10 cellular contexts compared by ENCODE assay signal in the genomic region with DNA sequence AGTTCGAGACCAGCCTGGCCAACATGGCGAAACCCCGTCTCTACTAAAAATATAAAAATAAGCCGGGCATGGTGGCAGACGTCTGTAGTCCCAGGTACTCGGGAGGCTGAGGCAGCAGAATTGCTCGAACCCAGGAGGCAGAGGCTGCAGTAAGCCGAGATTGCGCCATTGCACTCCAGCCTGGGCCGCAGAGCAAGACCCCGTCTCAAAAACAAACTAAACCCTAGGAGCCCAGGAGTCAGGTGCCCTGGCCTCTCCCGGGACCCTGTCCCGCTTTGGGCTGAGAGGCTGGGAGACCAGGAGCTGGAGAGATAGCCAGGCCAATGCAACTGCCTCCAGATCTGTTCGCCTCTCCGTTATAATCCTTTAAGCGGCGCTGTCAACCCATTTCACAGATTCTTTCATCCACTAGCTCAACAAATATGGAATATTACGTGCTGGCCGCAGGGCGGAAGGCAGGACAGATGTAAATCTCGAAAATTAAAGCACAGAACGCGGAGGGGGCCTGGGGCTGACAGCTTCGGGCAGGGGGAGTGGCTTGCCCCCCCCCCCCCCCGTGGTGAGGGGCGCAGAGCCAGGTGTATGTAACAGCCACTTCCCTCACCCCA. TPM values are rescaled to one million over a fixed set of nuclear protein-coding genes. Genes with fewer than 3 reads are reported as not detected.
DNase-seq lines count a peak whose midpoint lies in the region; ATAC-seq, FAIRE-seq and TF ChIP-seq lines count a peak whose summit lies in the region.
"Had no signal": no experiment of that assay in that cellular context is flagged by ENCODE, and none has a peak within 500 bp of the region (broad histone marks: within the 10 kb centered on the region; RNA-seq: fewer than 3 reads in every experiment).

No MANE protein-coding gene starts in this region.

- CTCF ChIA-PET in HEK293 (lab: Yijun Ruan, JAX): interaction anchor here (0.6 to 1.4 kb wide), 2 partner anchors 34 to 64 kb away, joined by 4 to 7 read pairs; no protein-coding TSS in a partner anchor
- CTCF ChIA-PET in activated CD4-positive, alpha-beta memory T cell treated with anti-CD3 and anti-CD28 coated beads for 36 hours (lab: Charles Lee): interaction anchor here (0.7 kb wide), 1 partner anchor 69 kb away, joined by 3 read pairs; no protein-coding TSS in a partner anchor

- intact Hi-C loops in activated CD4-positive, alpha-beta memory T cell treated with anti-CD3 and anti-CD28 coated beads for 36 hours (cut with micrococcal nuclease): no loop called here

- peaks cover 18% of the 10 kb centered on the region for H3K27me3 ChIP-seq in astrocyte (ENCODE audit: insufficient read depth, low read length)
- peaks cover 3% of the 10 kb centered on the region for H3K27me3 ChIP-seq in keratinocyte (ENCODE audit: control insufficient read depth, extremely low read depth, insufficient read depth, low read length)

- H3K4me2 ChIP-seq in astrocyte (ENCODE audit: low read length) (peak overlapping the region; percentile 67), keratinocyte (ENCODE audit: control insufficient read depth, extremely low read depth, insufficient read depth, low read depth, low read length) (peak overlapping the region; percentile 66)

- H3K27me3 Mint-ChIP-seq in astrocyte (ENCODE audit: low read depth, unreplicated experiment): peaks cover 8% of the 10 kb centered on the region
- no peaks in the 10 kb centered on the region for H3K27me3 Mint-ChIP-seq in stimulated activated memory B cell treated with anti-CD40 and anti-IgM and Interleukin-4, amounts not matched to agents 10 μg/mL and 1 μg/mL and 100 μg/mL, for 72 hours
- H3K27me3 Mint-ChIP-seq in activated CD4-positive, alpha-beta memory T cell treated with anti-CD3 and anti-CD28 coated beads for 36 hours: peaks cover 18% of the 10 kb centered on the region
- H3K27me3 Mint-ChIP-seq: activated CD4-positive, alpha-beta T cell treated with anti-CD3 and anti-CD28 coated beads for 36 hours had no signal

- TF ChIP-seq CTCF in HEK293 (tag by site-specific recombination; IDR thresholded peaks at IDR 0.05) (no peak), astrocyte (IDR thresholded peaks at IDR 0.05; ENCODE audit: insufficient read depth, low read depth, low read length) (no peak), keratinocyte (optimal IDR thresholded peaks at IDR 0.05 in 1 of 3, IDR thresholded peaks at IDR 0.05 in 1 of 3, conservative IDR thresholded peaks at IDR 0.05 in 1 of 3; ENCODE audit: extremely low read depth in 1 of 3, insufficient read depth in 2 of 3, low read length in 3 of 3) (no peak)

- ATAC-seq in stimulated activated memory B cell treated with anti-CD40 and anti-IgM and Interleukin-4, amounts not matched to agents 10 μg/mL and 1 μg/mL and 100 μg/mL, for 72 hours: no peak
- ATAC-seq in HG02571 (IDR thresholded peaks at IDR 0.05; ENCODE audit: unreplicated experiment): no peak
- ATAC-seq: activated CD4-positive, alpha-beta T cell treated with anti-CD3 and anti-CD28 coated beads for 36 hours had no signal

- DNase-seq in astrocyte (ENCODE audit: low read depth) (no peak), keratinocyte (ENCODE audit: low read depth, low spot score) (no peak), NCI-H187 treated with DMSO at 0.1 percent for 48 hours (lab: John Stamatoyannopoulos, UW) (no peak)
- no peak for DNase-seq in activated CD4-positive, alpha-beta memory T cell treated with anti-CD3 and anti-CD28 coated beads for 36 hours

- no peak overlapping the region for H2AFZ ChIP-seq in astrocyte (ENCODE audit: low read depth, low read length)
- H2AFZ ChIP-seq in keratinocyte (ENCODE audit: control insufficient read depth, low read length): peak overlapping the region; percentile 72

- no peaks in the 10 kb centered on the region for H3K36me3 Mint-ChIP-seq in astrocyte (ENCODE audit: low read depth, unreplicated experiment)
- peaks cover 51% of the 10 kb centered on the region for H3K36me3 Mint-ChIP-seq in stimulated activated memory B cell treated with anti-CD40 and anti-IgM and Interleukin-4, amounts not matched to agents 10 μg/mL and 1 μg/mL and 100 μg/mL, for 72 hours
- no peaks in the 10 kb centered on the region for H3K36me3 Mint-ChIP-seq in activated CD4-positive, alpha-beta memory T cell treated with anti-CD3 and anti-CD28 coated beads for 36 hours

- peaks cover 3% of the 10 kb centered on the region for H3K9me3 Mint-ChIP-seq in astrocyte (ENCODE audit: unreplicated experiment)
- H3K9me3 Mint-ChIP-seq in stimulated activated memory B cell treated with anti-CD40 and anti-IgM and Interleukin-4, amounts not matched to agents 10 μg/mL and 1 μg/mL and 100 μg/mL, for 72 hours: no peaks in the 10 kb centered on the region
- no peaks in the 10 kb centered on the region for H3K9me3 Mint-ChIP-seq in activated CD4-positive, alpha-beta memory T cell treated with anti-CD3 and anti-CD28 coated beads for 36 hours

- H3K36me3 ChIP-seq in HEK293 (ENCODE audit: control insufficient read depth in 2 of 2, insufficient read depth in 1 of 2, low read length in 2 of 2): no peaks in the 10 kb centered on the region
- no peaks in the 10 kb centered on the region for H3K36me3 ChIP-seq in astrocyte (ENCODE audit: insufficient read depth, low read length)
- H3K36me3 ChIP-seq in keratinocyte (ENCODE audit: control insufficient read depth in 2 of 2, extremely low read depth in 1 of 2, insufficient read depth in 2 of 2, low read length in 2 of 2): no peaks in the 10 kb centered on the region

- H4K20me1 ChIP-seq in astrocyte (ENCODE audit: insufficient read depth, low read length) (no peaks in the 10 kb centered on the region), keratinocyte (ENCODE audit: control insufficient read depth, extremely low read depth, insufficient read depth, low read length) (no peaks in the 10 kb centered on the region)

- H3K9me1 ChIP-seq in keratinocyte (ENCODE audit: control insufficient read depth, extremely low read depth, insufficient read depth, low read length): no peaks in the 10 kb centered on the region

- H3K4me3 Mint-ChIP-seq in astrocyte (ENCODE audit: unreplicated experiment): no peak overlapping the region
- H3K4me3 Mint-ChIP-seq in stimulated activated memory B cell treated with anti-CD40 and anti-IgM and Interleukin-4, amounts not matched to agents 10 μg/mL and 1 μg/mL and 100 μg/mL, for 72 hours: no peak overlapping the region
- no peak overlapping the region for H3K4me3 Mint-ChIP-seq in activated CD4-positive, alpha-beta memory T cell treated with anti-CD3 and anti-CD28 coated beads for 36 hours

- H3K9ac ChIP-seq in astrocyte (ENCODE audit: low read length) (no peak overlapping the region), keratinocyte (ENCODE audit: control insufficient read depth, extremely low read depth, insufficient read depth, low read length) (no peak overlapping the region)

- peaks cover 2% of the 10 kb centered on the region for H3K4me1 ChIP-seq in HEK293 (ENCODE audit: control insufficient read depth, insufficient read depth, low read length)
- H3K4me1 ChIP-seq in astrocyte (ENCODE audit: insufficient read depth, low read length): peaks cover 9% of the 10 kb centered on the region
- H3K4me1 ChIP-seq in keratinocyte (ENCODE audit: control insufficient read depth, extremely low read depth, insufficient read depth, low read length): peaks cover 9% of the 10 kb centered on the region

- H3K9me3 ChIP-seq in HEK293 (ENCODE audit: control insufficient read depth, insufficient read depth, low read depth, low read length): no peaks in the 10 kb centered on the region
- no peaks in the 10 kb centered on the region for H3K9me3 ChIP-seq in astrocyte (ENCODE audit: insufficient read depth, low read depth, low read length)
- no peaks in the 10 kb centered on the region for H3K9me3 ChIP-seq in keratinocyte (ENCODE audit: control insufficient read depth, low read depth, low read length)

- no peaks in the 10 kb centered on the region for H3K79me2 ChIP-seq in astrocyte (ENCODE audit: insufficient read depth, low read length)
- H3K79me2 ChIP-seq in keratinocyte (ENCODE audit: control insufficient read depth, insufficient read depth, low read length): no peaks in the 10 kb centered on the region

- H3K4me3 ChIP-seq in HEK293 (ENCODE audit: low read depth, low read length) (no peak overlapping the region), astrocyte (ENCODE audit: insufficient read depth, low read depth, low read length) (no peak overlapping the region), keratinocyte (ENCODE audit: control insufficient read depth in 2 of 3, extremely low read depth in 1 of 3, insufficient read depth in 2 of 3, low read depth in 1 of 3, low read length in 3 of 3) (peak overlapping the region in 2 of 3 experiments; percentile 18 to 32)

- H3K27ac Mint-ChIP-seq in astrocyte (ENCODE audit: unreplicated experiment): no peak overlapping the region
- H3K27ac Mint-ChIP-seq in stimulated activated memory B cell treated with anti-CD40 and anti-IgM and Interleukin-4, amounts not matched to agents 10 μg/mL and 1 μg/mL and 100 μg/mL, for 72 hours: peak overlapping the region; percentile 94
- H3K27ac Mint-ChIP-seq in activated CD4-positive, alpha-beta memory T cell treated with anti-CD3 and anti-CD28 coated beads for 36 hours: no peak overlapping the region
- H3K27ac Mint-ChIP-seq: activated CD4-positive, alpha-beta T cell treated with anti-CD3 and anti-CD28 coated beads for 36 hours had no signal

- no peak for FAIRE-seq in astrocyte (lab: Jason Lieb, UNC)
- no peak for FAIRE-seq in keratinocyte (lab: Jason Lieb, UNC)

- POLR2A ChIA-PET in HEK293 (lab: Yijun Ruan, JAX): no interaction called here
- POLR2A ChIA-PET in activated CD4-positive, alpha-beta memory T cell treated with anti-CD3 and anti-CD28 coated beads for 36 hours (lab: Charles Lee): no interaction called here

- H3K4me1 Mint-ChIP-seq in astrocyte (ENCODE audit: low read depth, unreplicated experiment): peaks cover 3% of the 10 kb centered on the region
- peaks cover 82% of the 10 kb centered on the region for H3K4me1 Mint-ChIP-seq in stimulated activated memory B cell treated with anti-CD40 and anti-IgM and Interleukin-4, amounts not matched to agents 10 μg/mL and 1 μg/mL and 100 μg/mL, for 72 hours
- H3K4me1 Mint-ChIP-seq in activated CD4-positive, alpha-beta memory T cell treated with anti-CD3 and anti-CD28 coated beads for 36 hours (ENCODE audit: low read depth): peaks cover 16% of the 10 kb centered on the region

- no peak overlapping the region for H3K27ac ChIP-seq in HEK293 (ENCODE audit: extremely low read depth, low read depth, low read length)
- no peak overlapping the region for H3K27ac ChIP-seq in astrocyte (ENCODE audit: low read depth, low read length)
- no peak overlapping the region for H3K27ac ChIP-seq in keratinocyte (ENCODE audit: control insufficient read depth, insufficient read depth, low read length)
- H3K27ac ChIP-seq: epithelial cell of prostate had no signal

- dilution Hi-C loops in keratinocyte (cut with MboI; ENCODE audit: extremely low pct_ligation_motif_present, low sequenced_read_pairs): no loop called here

RNA-seq across cellular contexts. Expression of a gene that starts 5.3 kb away (rescaled TPM):
- not detected in 2 replicates for total RNA-seq in astrocyte
- polyA plus RNA-seq in keratinocyte: 0.01 TPM in 1 of 3 replicates, not detected in the others
- not detected for polyA plus RNA-seq in keratinocyte (2011; ENCODE audit: low read depth)
- polyA plus RNA-seq in keratinocyte (2011; cell fraction: cytosol; rRNA removed): not detected in 2 replicates
- polyA plus RNA-seq in keratinocyte (2011; cell fraction: nucleus; rRNA removed): not detected in 2 replicates
- polyA plus RNA-seq in keratinocyte (2012; ENCODE audit: low replicate concordance): not detected in 2 replicates
- polyA minus RNA-seq in keratinocyte: not detected in 3 replicates
- polyA minus RNA-seq in keratinocyte (2011; cell fraction: cytosol; rRNA and poly(A)+ RNA removed): not detected
- not detected in 2 replicates for polyA minus RNA-seq in keratinocyte (2011; cell fraction: nucleus; rRNA and poly(A)+ RNA removed)
- under 1 TPM; 0.38 to 0.94 TPM for total RNA-seq in activated CD4-positive, alpha-beta memory T cell treated with anti-CD3 and anti-CD28 coated beads for 36 hours

RNA-seq across cellular contexts. Expression of a gene that starts 8.7 kb away (rescaled TPM):
- 0.14 TPM in 1 of 2 replicates, not detected in the other for total RNA-seq in astrocyte
- polyA plus RNA-seq in keratinocyte: 0.10 TPM in 1 of 3 replicates, not detected in the others
- polyA plus RNA-seq in keratinocyte (2011; ENCODE audit: low read depth): not detected
- polyA plus RNA-seq in keratinocyte (2011; cell fraction: cytosol; rRNA removed): not detected in 2 replicates
- not detected in 2 replicates for polyA plus RNA-seq in keratinocyte (2011; cell fraction: nucleus; rRNA removed)
- polyA plus RNA-seq in keratinocyte (2012; ENCODE audit: low replicate concordance): 0.07 TPM in 1 of 2 replicates, not detected in the other
- not detected in 3 replicates for polyA minus RNA-seq in keratinocyte
- polyA minus RNA-seq in keratinocyte (2011; cell fraction: cytosol; rRNA and poly(A)+ RNA removed): not detected
- not detected in 2 replicates for polyA minus RNA-seq in keratinocyte (2011; cell fraction: nucleus; rRNA and poly(A)+ RNA removed)
- total RNA-seq in activated CD4-positive, alpha-beta memory T cell treated with anti-CD3 and anti-CD28 coated beads for 36 hours: under 1 TPM; 0.45 to 0.80 TPM
- total RNA-seq: renal cortical epithelial cell had no signal

RNA-seq across cellular contexts. Expression of a gene that starts 43.3 kb away (rescaled TPM):
- 18.9 and 19.9 TPM in 2 replicates for total RNA-seq in astrocyte
- polyA plus RNA-seq in keratinocyte: 8.7 to 12.2 TPM (median 10.7 TPM) in 3 replicates
- polyA plus RNA-seq in keratinocyte (2011; ENCODE audit: low read depth): 15.2 TPM
- 3.7 and 12.7 TPM in 2 replicates for polyA plus RNA-seq in keratinocyte (2011; cell fraction: cytosol; rRNA removed)
- polyA plus RNA-seq in keratinocyte (2011; cell fraction: nucleus; rRNA removed): 17.9 and 25.8 TPM in 2 replicates
- 12.0 and 30.2 TPM in 2 replicates for polyA plus RNA-seq in keratinocyte (2012; ENCODE audit: low replicate concordance)
- polyA minus RNA-seq in keratinocyte: 13.6 to 35.0 TPM (median 17.4 TPM) in 3 replicates
- polyA minus RNA-seq in keratinocyte (2011; cell fraction: cytosol; rRNA and poly(A)+ RNA removed): 40.7 TPM
- polyA minus RNA-seq in keratinocyte (2011; cell fraction: nucleus; rRNA and poly(A)+ RNA removed): 15.3 and 24.7 TPM in 2 replicates
- total RNA-seq in activated CD4-positive, alpha-beta memory T cell treated with anti-CD3 and anti-CD28 coated beads for 36 hours: 100 to 1,000 TPM; 190 to 191 TPM

RNA-seq across cellular contexts. Expression of a gene that starts 48.9 kb away (rescaled TPM):
- total RNA-seq in astrocyte: not detected in 2 replicates
- polyA plus RNA-seq in keratinocyte: 26.7 to 36.9 TPM (median 32.3 TPM) in 3 replicates
- polyA plus RNA-seq in keratinocyte (2011; ENCODE audit: low read depth): 3.7 TPM
- polyA plus RNA-seq in keratinocyte (2011; cell fraction: cytosol; rRNA removed): 14.3 and 30.6 TPM in 2 replicates
- polyA plus RNA-seq in keratinocyte (2011; cell fraction: nucleus; rRNA removed): 35.0 and 40.0 TPM in 2 replicates
- 16.5 and 49.2 TPM in 2 replicates for polyA plus RNA-seq in keratinocyte (2012; ENCODE audit: low replicate concordance)
- 9.3 to 22.8 TPM (median 9.6 TPM) in 3 replicates for polyA minus RNA-seq in keratinocyte
- 52.6 TPM for polyA minus RNA-seq in keratinocyte (2011; cell fraction: cytosol; rRNA and poly(A)+ RNA removed)
- polyA minus RNA-seq in keratinocyte (2011; cell fraction: nucleus; rRNA and poly(A)+ RNA removed): 23.0 and 29.8 TPM in 2 replicates
- total RNA-seq in activated CD4-positive, alpha-beta memory T cell treated with anti-CD3 and anti-CD28 coated beads for 36 hours: 10 to 100 TPM; 37.5 to 37.6 TPM

RNA-seq across cellular contexts. Expression of a gene that starts 49.2 kb away (rescaled TPM):
- not detected in 2 replicates for total RNA-seq in astrocyte
- 0.37 to 0.83 TPM (median 0.64 TPM) in 3 replicates for polyA plus RNA-seq in keratinocyte
- polyA plus RNA-seq in keratinocyte (2011; ENCODE audit: low read depth): not detected
- polyA plus RNA-seq in keratinocyte (2011; cell fraction: cytosol; rRNA removed): 0.51 and 1.8 TPM in 2 replicates
- polyA plus RNA-seq in keratinocyte (2011; cell fraction: nucleus; rRNA removed): 0.66 and 1.4 TPM in 2 replicates
- 1.0 and 1.9 TPM in 2 replicates for polyA plus RNA-seq in keratinocyte (2012; ENCODE audit: low replicate concordance)
- polyA minus RNA-seq in keratinocyte: 0.23 to 4.1 TPM (median 0.51 TPM) in 3 replicates
- polyA minus RNA-seq in keratinocyte (2011; cell fraction: cytosol; rRNA and poly(A)+ RNA removed): 2.1 TPM
- polyA minus RNA-seq in keratinocyte (2011; cell fraction: nucleus; rRNA and poly(A)+ RNA removed): 0.42 TPM in 1 of 2 replicates, not detected in the other
- total RNA-seq in activated CD4-positive, alpha-beta memory T cell treated with anti-CD3 and anti-CD28 coated beads for 36 hours: under 1 TPM; 0.77 to 0.88 TPM

Comparison
In these comparisons a context has a peak if more than half of its experiments do, and no peak if none do; other contexts are left out.
1. H3K4me3 ChIP-seq: peak in keratinocyte (2 of 3); none in HEK293 (single experiment) and astrocyte (single experiment).